Comparison of ENCODE assay signal across 19 cellular contexts in genomic region chr18:12628706-12629702, GRCh38. TPM values are rescaled to one million over a fixed set of nuclear protein-coding genes. Genes with fewer than 3 reads are reported as not detected.
DNase-seq lines count a peak whose midpoint lies in the region; TF ChIP-seq lines count a peak whose summit lies in the region.
"Had no signal": no experiment of that assay in that cellular context is flagged by ENCODE, and none has a peak within 500 bp of the region (broad histone marks: within the 10 kb centered on the region; RNA-seq: fewer than 3 reads in every experiment).

No MANE protein-coding gene starts in this region.

- 0 out of 2 replicates have a peak overlapping the region, but pooled peaks have one; percentile 2 for H3K27ac ChIP-seq in OCI-LY3 (ENCODE audit: low read length)
- no peak overlapping the region for H3K27ac ChIP-seq in endodermal cell (ENCODE audit: low read depth, low read length)
- peak overlapping the region; percentile 17 for H3K27ac ChIP-seq in mesodermal cell (ENCODE audit: low read depth, low read length, severe bottlenecking)
- H3K27ac ChIP-seq in adrenal gland = no peak overlapping the region
- H3K27ac ChIP-seq: psoas muscle had no signal

- peaks cover 6% of the 10 kb centered on the region for H3K36me3 Mint-ChIP-seq in endodermal cell (ENCODE audit: low read depth)

- DNase-seq in Caki2 (ENCODE audit: low read depth) (peak; percentile 63), endodermal cell (no peak), pons (ENCODE audit: low spot score) (no peak), adrenal gland (no peak), AG08395 (ENCODE audit: low spot score) (no peak)
- DNase-seq in stimulated activated naive CD4-positive, alpha-beta T cell treated with Interleukin-2 at 50 U/mL for 16 hours (lab: John Stamatoyannopoulos, UW) = no peak
- DNase-seq: activated CD4-positive, alpha-beta T cell treated with anti-CD3 and anti-CD28 coated beads for 48 hours; activated gamma-delta T cell treated with Interleukin-2 at 50 U/mL for 16 hours; CD4-positive, alpha-beta T cell; GOT3; hippocampal formation; midbrain; NCI-H187 treated with DMSO at 0.1 percent for 48 hours; psoas muscle; stimulated activated CD4-positive, alpha-beta T cell treated with anti-CD3 and anti-CD28 coated beads, Interleukin-4, amount 100 ng/mL, for 4 hours; stimulated activated naive CD8-positive, alpha-beta T cell treated with anti-CD3 and anti-CD28 coated beads, Interleukin-15, amount 100 ng/mL, for 72 hours had no signal

- H3K4me1 ChIP-seq in OCI-LY3 (ENCODE audit: low read length) (peaks cover 12% of the 10 kb centered on the region), endodermal cell (ENCODE audit: control insufficient read depth, insufficient read depth, low read length) (peaks cover 3% of the 10 kb centered on the region), mesodermal cell (ENCODE audit: control insufficient read depth, insufficient read depth, low read length, poor library complexity, severe bottlenecking) (no peaks in the 10 kb centered on the region), adrenal gland (replicated peaks in 1 of 2) (peaks cover 0 to 17% of the 10 kb centered on the region in 2 donors)
- H3K4me1 ChIP-seq: psoas muscle had no signal

- no peaks in the 10 kb centered on the region for H3K79me2 ChIP-seq in OCI-LY3 (ENCODE audit: low read length)

- H3K9me3 Mint-ChIP-seq in endodermal cell = peaks cover 15% of the 10 kb centered on the region
- H3K9me3 Mint-ChIP-seq: CD4-positive, alpha-beta T cell; dendritic cell treated with granulocyte-macrophage colony-stimulating factor and Interleukin-4, amounts not matched to agents 40 ng/mL and 50 ng/mL, for 4 days; stimulated activated naive CD8-positive, alpha-beta T cell treated with anti-CD3 and anti-CD28 coated beads, Interleukin-15, amount 100 ng/mL, for 72 hours had no signal

- H3K4me3 Mint-ChIP-seq in endodermal cell = no peak overlapping the region
- H3K4me3 Mint-ChIP-seq: CD4-positive, alpha-beta T cell; dendritic cell treated with granulocyte-macrophage colony-stimulating factor and Interleukin-4, amounts not matched to agents 40 ng/mL and 50 ng/mL, for 4 days; stimulated activated naive CD8-positive, alpha-beta T cell treated with anti-CD3 and anti-CD28 coated beads, Interleukin-15, amount 100 ng/mL, for 72 hours had no signal

- H3K36me3 ChIP-seq in OCI-LY3 (replicated peaks; ENCODE audit: low read depth, low read length) (no peaks in the 10 kb centered on the region), endodermal cell (ENCODE audit: control insufficient read depth, insufficient read depth, low read length) (peaks cover 3% of the 10 kb centered on the region), mesodermal cell (ENCODE audit: control insufficient read depth, insufficient read depth, low read length) (peaks cover 4% of the 10 kb centered on the region), adrenal gland (replicated peaks in 1 of 2) (no peaks in the 10 kb centered on the region)

- H3K27me3 ChIP-seq in OCI-LY3 (ENCODE audit: low read depth, low read length) (no peaks in the 10 kb centered on the region), endodermal cell (ENCODE audit: control insufficient read depth, insufficient read depth, low read length, poor library complexity, severe bottlenecking) (no peaks in the 10 kb centered on the region), adrenal gland (no peaks in the 10 kb centered on the region)

- H3K4me2 ChIP-seq in OCI-LY3 (ENCODE audit: low read length) = peak overlapping the region; percentile 36

- intact Hi-C loops in adrenal gland (cut with DNase I) = no loop called here

- in situ Hi-C loops in Caki2 (cut with HindIII; ENCODE audit: low pct_unique_long_range_greater_than_20kb, low sequenced_read_pairs) = no loop called here

- H4K20me1 ChIP-seq in OCI-LY3 (ENCODE audit: insufficient read depth, low read length) = no peaks in the 10 kb centered on the region

- peaks cover 11% of the 10 kb centered on the region for H3K4me1 Mint-ChIP-seq in endodermal cell
- H3K4me1 Mint-ChIP-seq: stimulated activated naive CD8-positive, alpha-beta T cell treated with anti-CD3 and anti-CD28 coated beads, Interleukin-15, amount 100 ng/mL, for 72 hours had no signal

- H3K27ac Mint-ChIP-seq in endodermal cell = peak overlapping the region; percentile 74
- H3K27ac Mint-ChIP-seq: CD4-positive, alpha-beta T cell; dendritic cell treated with granulocyte-macrophage colony-stimulating factor and Interleukin-4, amounts not matched to agents 40 ng/mL and 50 ng/mL, for 4 days; stimulated activated naive CD8-positive, alpha-beta T cell treated with anti-CD3 and anti-CD28 coated beads, Interleukin-15, amount 100 ng/mL, for 72 hours had no signal

- H3K4me3 ChIP-seq in OCI-LY3 (ENCODE audit: low read length) = no peak overlapping the region; the same call in 1 of the 2 replicates
- no peak overlapping the region for H3K4me3 ChIP-seq in endodermal cell (ENCODE audit: low read length)
- no peak overlapping the region for H3K4me3 ChIP-seq in mesodermal cell (ENCODE audit: extremely low read depth, insufficient read depth, low read length, poor library complexity, severe bottlenecking)
- H3K4me3 ChIP-seq in adrenal gland = no peak overlapping the region
- H3K4me3 ChIP-seq: psoas muscle had no signal

- peak overlapping the region; percentile 18; the same call in 1 of the 2 replicates for H3K9ac ChIP-seq in OCI-LY3 (ENCODE audit: low read length)
- H3K9ac ChIP-seq in endodermal cell (ENCODE audit: extremely low read depth, low read length, poor library complexity, severe bottlenecking) = no peak overlapping the region

- H3K9me3 ChIP-seq in OCI-LY3 (ENCODE audit: insufficient read depth, low read length) = no peaks in the 10 kb centered on the region
- H3K9me3 ChIP-seq in endodermal cell (ENCODE audit: control insufficient read depth, low read length) = no peaks in the 10 kb centered on the region
- no peaks in the 10 kb centered on the region for H3K9me3 ChIP-seq in mesodermal cell (ENCODE audit: control insufficient read depth, low read length)
- no peaks in the 10 kb centered on the region for H3K9me3 ChIP-seq in adrenal gland (replicated peaks in 1 of 3)
- H3K9me3 ChIP-seq: psoas muscle had no signal

- TF ChIP-seq CTCF in OCI-LY3 (IDR thresholded peaks at IDR 0.05; ENCODE audit: low read depth, low read length) = no peak
- TF ChIP-seq CTCF in endodermal cell (conservative IDR thresholded peaks at IDR 0.05) = no peak
- TF ChIP-seq CTCF in adrenal gland (IDR thresholded peaks at IDR 0.05) = no peak

- no peak for TF ChIP-seq POLR2A in adrenal gland (IDR thresholded peaks at IDR 0.05)

- no peaks in the 10 kb centered on the region for H3K27me3 Mint-ChIP-seq in endodermal cell (ENCODE audit: insufficient read depth)
- H3K27me3 Mint-ChIP-seq: dendritic cell treated with granulocyte-macrophage colony-stimulating factor and Interleukin-4, amounts not matched to agents 40 ng/mL and 50 ng/mL, for 4 days; stimulated activated naive CD8-positive, alpha-beta T cell treated with anti-CD3 and anti-CD28 coated beads, Interleukin-15, amount 100 ng/mL, for 72 hours had no signal

- no peak overlapping the region for H2AFZ ChIP-seq in OCI-LY3 (ENCODE audit: low read depth, low read length)

- WGBS in endodermal cell (ENCODE audit: insufficient coverage in 1 of 2, insufficient read length in 1 of 2), 2 experiments = 85 to 100% methylated on average over 2 of the region's 4 CpGs
- 95% methylated on average over 2 of the region's 4 CpGs; no CpG with 5 or more reads in 1 of the 2 experiments for WGBS in mesodermal cell (ENCODE audit: insufficient coverage in 2 of 2), 2 experiments
- WGBS in adrenal gland, 4 donors = 56 to 61% (median 58%) methylated on average over 4 of the region's 4 CpGs

RNA-seq across cellular contexts. Expression of gene SPIRE1, which starts 28.9 kb away (rescaled TPM):
- total RNA-seq in Caki2 (2014; rRNA removed; shearing (Covaris generic); ENCODE audit: low replicate concordance) = 11.4 and 40.2 TPM in 2 replicates
- total RNA-seq in endodermal cell (10 to 100 TPM; 14.2 to 17.2 TPM), adrenal gland (10 to 100 TPM; 33.1 to 74.0 (median 60.6) TPM)
- 11.6 TPM for polyA plus RNA-seq in endodermal cell (2013, experiment 1 of 2)
- 9.6 TPM for polyA plus RNA-seq in endodermal cell (2013, experiment 2 of 2)
- polyA plus RNA-seq in mesodermal cell (2013, experiment 1 of 2) = 16.2 TPM
- polyA plus RNA-seq in mesodermal cell (2013, experiment 2 of 2) = 19.0 TPM
- 10 to 100 TPM; 11.7 to 43.5 (median 15.8) TPM for polyA plus RNA-seq in adrenal gland

Comparison
In these comparisons a context has a peak if more than half of its experiments do, and no peak if none do; other contexts are left out.
1. H3K27ac ChIP-seq: peak in OCI-LY3 (single experiment) and mesodermal cell (single experiment); none in endodermal cell (single experiment) and adrenal gland (0 of 5).